In genomic region chr20:56800088-56800487, GRCh38 we compare ENCODE assay signal across 31 cellular contexts.
"Had no signal": no experiment of that assay in that cellular context is flagged by ENCODE, and none has a peak within 500 bp of the region (broad histone marks: within the 10 kb centered on the region; RNA-seq: fewer than 3 reads in every experiment).

No MANE protein-coding gene starts in this region.

- H3K27ac ChIP-seq: breast epithelium, gastrocnemius medialis, hepatocyte, pancreas, prostate gland, stomach, thyroid gland had no signal

- H3K4me1 ChIP-seq: gastrocnemius medialis, pancreas, prostate gland, stomach had no signal

- H3K9me3 ChIP-seq: gastrocnemius medialis, pancreas, prostate gland, thyroid gland had no signal

- H3K4me3 Mint-ChIP-seq: activated B cell treated with CpG ODN at 0.5 μM for 24 hours; activated CD8-positive, alpha-beta memory T cell treated with anti-CD3 and anti-CD28 coated beads, Interleukin-2, amount 10 ng/mL, durations not matched to agents 7 days and 5 days; activated CD8-positive, alpha-beta T cell treated with anti-CD3 and anti-CD28 coated beads, Interleukin-2, amount 10 ng/mL, durations not matched to agents 7 days and 5 days; activated naive CD4-positive, alpha-beta T cell treated with anti-CD3 and anti-CD28 coated beads, Interleukin-2, amount 50 U/mL, for 24 hours; activated naive CD8-positive, alpha-beta T cell treated with anti-CD3 and anti-CD28 coated beads, Interleukin-2, amount 50 U/mL, for 24 hours; mesothelial cell of epicardium; naive B cell; nephron progenitor cell; stimulated activated naive B cell treated with anti-CD40 and anti-IgM and Interleukin-4, amounts not matched to agents 10 μg/mL and 1 μg/mL and 100 μg/mL, for 72 hours had no signal

- H3K27me3 ChIP-seq: breast epithelium, gastrocnemius medialis, pancreas, thyroid gland had no signal

- H2AFZ ChIP-seq: hepatocyte had no signal

- H3K36me3 ChIP-seq: breast epithelium, gastrocnemius medialis, pancreas, prostate gland, stomach, thyroid gland had no signal

- DNase-seq: activated B cell treated with CpG ODN at 0.5 μM for 24 hours; activated CD8-positive, alpha-beta memory T cell treated with anti-CD3 and anti-CD28 coated beads, Interleukin-2, amount 10 ng/mL, durations not matched to agents 7 days and 5 days; activated CD8-positive, alpha-beta T cell treated with anti-CD3 and anti-CD28 coated beads, Interleukin-2, amount 10 ng/mL, durations not matched to agents 7 days and 5 days; activated naive CD8-positive, alpha-beta T cell treated with anti-CD3 and anti-CD28 coated beads, Interleukin-2, amount 50 U/mL, for 24 hours; activated T-cell treated with anti-CD3 and anti-CD28 coated beads, Interleukin-2, amount 50 U/mL, for 48 hours; amygdala; central memory CD4-positive, alpha-beta T cell; dermis blood vessel endothelial cell; effector CD4-positive, alpha-beta T cell; gastrocnemius medialis; kidney; left colon; mammary epithelial cell; naive B cell; nephron progenitor cell; pancreas; retina; stimulated activated CD4-positive, alpha-beta T cell treated with anti-CD3 and anti-CD28 coated beads, Interleukin-15, amount 100 ng/mL, for 24 hours; stimulated activated CD4-positive, alpha-beta T cell treated with anti-CD3 and anti-CD28 coated beads, Interleukin-2, amount 100 ng/mL, for 24 hours; stimulated activated naive B cell treated with anti-CD40 and anti-IgM and Interleukin-4, amounts not matched to agents 10 μg/mL and 1 μg/mL and 100 μg/mL, for 72 hours; stomach; thyroid gland had no signal

- H3K27me3 Mint-ChIP-seq: activated B cell treated with CpG ODN at 0.5 μM for 24 hours; activated CD8-positive, alpha-beta memory T cell treated with anti-CD3 and anti-CD28 coated beads, Interleukin-2, amount 10 ng/mL, durations not matched to agents 7 days and 5 days had no signal

- ATAC-seq: activated CD8-positive, alpha-beta memory T cell treated with anti-CD3 and anti-CD28 coated beads, Interleukin-2, amount 10 ng/mL, durations not matched to agents 7 days and 5 days; activated CD8-positive, alpha-beta T cell treated with anti-CD3 and anti-CD28 coated beads, Interleukin-2, amount 10 ng/mL, durations not matched to agents 7 days and 5 days; activated naive CD8-positive, alpha-beta T cell treated with anti-CD3 and anti-CD28 coated beads, Interleukin-2, amount 50 U/mL, for 24 hours; gastrocnemius medialis; left colon; pancreas; stimulated activated naive B cell treated with anti-CD40 and anti-IgM and Interleukin-4, amounts not matched to agents 10 μg/mL and 1 μg/mL and 100 μg/mL, for 72 hours had no signal

- H3K4me2 ChIP-seq: hepatocyte, smooth muscle cell had no signal

- FAIRE-seq: colon, endometrium, kidney, pancreas had no signal

- H3K36me3 Mint-ChIP-seq: activated CD8-positive, alpha-beta memory T cell treated with anti-CD3 and anti-CD28 coated beads, Interleukin-2, amount 10 ng/mL, durations not matched to agents 7 days and 5 days; activated naive CD4-positive, alpha-beta T cell treated with anti-CD3 and anti-CD28 coated beads, Interleukin-2, amount 50 U/mL, for 24 hours; stimulated activated naive B cell treated with anti-CD40 and anti-IgM and Interleukin-4, amounts not matched to agents 10 μg/mL and 1 μg/mL and 100 μg/mL, for 72 hours had no signal

- H3K79me2 ChIP-seq: hepatocyte had no signal

- H3K27ac Mint-ChIP-seq: activated B cell treated with CpG ODN at 0.5 μM for 24 hours; activated CD8-positive, alpha-beta memory T cell treated with anti-CD3 and anti-CD28 coated beads, Interleukin-2, amount 10 ng/mL, durations not matched to agents 7 days and 5 days; activated CD8-positive, alpha-beta T cell treated with anti-CD3 and anti-CD28 coated beads, Interleukin-2, amount 10 ng/mL, durations not matched to agents 7 days and 5 days; activated naive CD4-positive, alpha-beta T cell treated with anti-CD3 and anti-CD28 coated beads, Interleukin-2, amount 50 U/mL, for 24 hours; activated naive CD8-positive, alpha-beta T cell treated with anti-CD3 and anti-CD28 coated beads, Interleukin-2, amount 50 U/mL, for 24 hours; activated T-helper 2 cell treated with anti-CD3 and anti-CD28 coated beads, Interferon-gamma antibody, Interleukin-2, Interleukin-4, amounts not matched to agents 10 μg/mL and 5 μg/mL and 100 μg/mL, durations not matched to agents 14 hours and 24 hours and 36 hours; mesothelial cell of epicardium; naive B cell; nephron progenitor cell; stimulated activated naive B cell treated with anti-CD40 and anti-IgM and Interleukin-4, amounts not matched to agents 10 μg/mL and 1 μg/mL and 100 μg/mL, for 72 hours had no signal

- H3K4me1 Mint-ChIP-seq: activated B cell treated with CpG ODN at 0.5 μM for 24 hours; activated CD8-positive, alpha-beta memory T cell treated with anti-CD3 and anti-CD28 coated beads, Interleukin-2, amount 10 ng/mL, durations not matched to agents 7 days and 5 days; activated naive CD4-positive, alpha-beta T cell treated with anti-CD3 and anti-CD28 coated beads, Interleukin-2, amount 50 U/mL, for 24 hours; activated naive CD8-positive, alpha-beta T cell treated with anti-CD3 and anti-CD28 coated beads, Interleukin-2, amount 50 U/mL, for 24 hours; naive B cell; stimulated activated naive B cell treated with anti-CD40 and anti-IgM and Interleukin-4, amounts not matched to agents 10 μg/mL and 1 μg/mL and 100 μg/mL, for 72 hours had no signal

- H3K4me3 ChIP-seq: breast epithelium, gastrocnemius medialis, hepatocyte, pancreas, prostate gland, smooth muscle cell, stomach, thyroid gland had no signal
